In the genomic region with DNA sequence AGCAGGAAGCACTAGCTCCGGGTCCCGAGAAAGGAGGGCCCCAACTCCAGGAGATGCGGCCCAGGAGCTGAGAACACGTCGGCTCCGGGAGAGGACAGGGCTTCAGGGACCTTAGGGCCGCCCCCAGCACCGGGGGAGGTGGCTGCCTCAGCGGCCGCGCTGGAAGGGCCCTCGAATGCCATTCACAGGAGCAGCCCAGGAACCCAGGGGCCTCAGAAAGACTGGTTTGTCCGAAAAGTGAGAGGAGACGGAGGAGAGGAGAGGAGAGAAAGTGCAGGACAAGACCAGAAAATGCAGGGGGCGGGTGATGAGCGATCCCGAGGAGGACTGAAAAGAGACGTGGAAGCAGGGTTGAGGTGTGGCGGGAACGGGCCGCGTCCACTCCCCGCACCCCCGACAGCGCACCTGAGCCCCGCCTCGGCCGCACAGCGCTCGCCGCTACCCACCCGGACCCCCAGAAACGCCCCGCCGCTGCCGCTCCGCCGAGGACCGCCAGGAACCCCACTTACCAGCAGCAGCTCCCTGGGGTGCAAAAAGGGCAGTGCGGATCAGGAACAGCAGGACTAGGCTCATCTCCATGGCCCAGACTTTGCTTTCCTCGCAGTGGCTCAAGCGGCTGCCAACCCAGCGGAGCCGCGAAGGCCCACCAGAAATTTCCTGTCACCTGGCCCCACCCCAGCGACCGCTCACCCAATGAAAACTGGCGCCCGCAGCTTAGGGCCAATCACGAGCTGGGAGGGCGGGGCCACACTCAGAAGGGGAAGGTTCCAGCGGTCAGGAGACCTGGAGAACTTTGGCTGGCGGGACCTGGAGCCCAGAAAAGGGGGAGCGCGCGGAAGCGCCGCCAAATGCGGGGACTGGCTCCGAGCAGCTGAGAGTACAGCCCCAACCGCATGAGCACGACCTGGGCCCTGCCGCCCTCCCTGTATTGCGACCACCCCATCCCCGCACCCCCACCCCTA, we compare ENCODE assay signal across 8 cellular contexts. TPM values are rescaled to one million over a fixed set of nuclear protein-coding genes. Genes with fewer than 3 reads are reported as not detected.
DNase-seq lines count a peak whose midpoint lies in the region; ATAC-seq, FAIRE-seq and TF ChIP-seq lines count a peak whose summit lies in the region.

No MANE protein-coding gene starts in this region.

- H3K4me1 ChIP-seq in CD8-positive, alpha-beta memory T cell (ENCODE audit: insufficient read depth, low read length), result peaks cover 31% of the 10 kb centered on the region
- peaks cover 31 to 32% of the 10 kb centered on the region in 2 experiments for H3K4me1 ChIP-seq in neutrophil (ENCODE audit: control insufficient read depth in 1 of 2, insufficient read depth in 1 of 2, low read depth in 1 of 2, low read length in 1 of 2)
- H3K4me1 ChIP-seq in subcutaneous abdominal adipose tissue (ENCODE audit: control insufficient read depth in 5 of 5, insufficient read depth in 5 of 5, low read length in 5 of 5), result peaks cover 0 to 36% (median 34%) of the 10 kb centered on the region in 5 donors

- no peaks in the 10 kb centered on the region for H3K27me3 ChIP-seq in CD8-positive, alpha-beta memory T cell (ENCODE audit: insufficient read depth, low read length, poor library complexity, severe bottlenecking)
- H3K27me3 ChIP-seq in HL-60 (ENCODE audit: insufficient read depth, poor library complexity, severe bottlenecking), result peaks cover 25% of the 10 kb centered on the region
- peaks cover 58% of the 10 kb centered on the region for H3K27me3 ChIP-seq in neutrophil
- peaks cover 0 to 3% (median 0%) of the 10 kb centered on the region in 5 donors for H3K27me3 ChIP-seq in subcutaneous abdominal adipose tissue (ENCODE audit: control insufficient read depth in 5 of 5, insufficient read depth in 4 of 5, low read length in 5 of 5)

- FAIRE-seq in frontal cortex (lab: Jason Lieb, UNC), result no peak

- DNase-seq in CD8-positive, alpha-beta memory T cell, result peak; percentile 77 to 90 (median 83)
- DNase-seq in HL-60 (ENCODE audit: low read depth in 1 of 2, low spot score in 1 of 2), result peak; percentile 7 to 17
- DNase-seq in RPMI7951 (ENCODE audit: low read depth), result peak; percentile 88
- DNase-seq in activated gamma-delta T cell treated with anti-CD3 and anti-CD28 coated beads, Interleukin-2, amount 50 U/mL, for 16 hours (ENCODE audit: low read depth), result peak; percentile 71
- peak; percentile 89 to 96 for DNase-seq in frontal cortex (ENCODE audit: low spot score in 2 of 2)

- POLR2A ChIA-PET in CD8-positive, alpha-beta memory T cell (lab: Charles Lee), result interaction anchor here (0.6 to 1.7 kb wide), 10 partner anchors 10 to 1910 kb away, joined by 3 to 10 read pairs (median 4); a partner anchor contains a TSS

- peak overlapping the region; percentile 89 for H3K4me3 ChIP-seq in CD8-positive, alpha-beta memory T cell (ENCODE audit: low read length)
- H3K4me3 ChIP-seq in HL-60 (replicated peaks; ENCODE audit: insufficient read depth, low read length) (peak overlapping the region; percentile 22), neutrophil (ENCODE audit: low read depth in 1 of 2, low read length in 1 of 2) (peak overlapping the region; percentile 61 to 89), subcutaneous abdominal adipose tissue (ENCODE audit: low read depth in 1 of 5, low read length in 5 of 5) (peak overlapping the region; percentile 74 to 84 (median 78))

- peak overlapping the region; percentile 91 to 99 (median 96) for H3K4me3 Mint-ChIP-seq in CD8-positive, alpha-beta memory T cell

- no peaks in the 10 kb centered on the region for H3K9me3 Mint-ChIP-seq in CD8-positive, alpha-beta memory T cell

- H3K27ac ChIP-seq in CD8-positive, alpha-beta memory T cell (ENCODE audit: low read depth, low read length), result peak overlapping the region; percentile 51
- H3K27ac ChIP-seq in HL-60 (replicated peaks), result no peak overlapping the region
- peak overlapping the region; percentile 16 for H3K27ac ChIP-seq in neutrophil
- H3K27ac ChIP-seq in subcutaneous abdominal adipose tissue (ENCODE audit: low read depth, low read length), result peak overlapping the region; percentile 30

- peak; percentile 68 for ATAC-seq in GM19397 (IDR thresholded peaks at IDR 0.05; ENCODE audit: unreplicated experiment)

- H3K36me3 Mint-ChIP-seq in CD8-positive, alpha-beta memory T cell, result peaks cover 0 to 27% (median 0%) of the 10 kb centered on the region in 3 donors

- H3K9me3 ChIP-seq in CD8-positive, alpha-beta memory T cell (ENCODE audit: low read length), result no peaks in the 10 kb centered on the region
- H3K9me3 ChIP-seq in neutrophil (no peaks in the 10 kb centered on the region), subcutaneous abdominal adipose tissue (ENCODE audit: control insufficient read depth in 5 of 5, low read length in 5 of 5) (no peaks in the 10 kb centered on the region)

- TF ChIP-seq CTCF in HL-60 (IDR thresholded peaks at IDR 0.05; ENCODE audit: insufficient read depth, low read length) (no peak), neutrophil (IDR thresholded peaks at IDR 0.05) (no peak)

- H3K4me1 Mint-ChIP-seq in CD8-positive, alpha-beta memory T cell, result peaks cover 52 to 80% (median 60%) of the 10 kb centered on the region in 3 donors

- H3K9ac ChIP-seq in subcutaneous abdominal adipose tissue (ENCODE audit: low read length in 5 of 5), result peak overlapping the region in 4 of 5 donors; percentile 57 to 86 (median 70)

- no peaks in the 10 kb centered on the region for H3K36me3 ChIP-seq in CD8-positive, alpha-beta memory T cell (ENCODE audit: insufficient read depth, low read length)
- H3K36me3 ChIP-seq in neutrophil (peaks cover 7% of the 10 kb centered on the region), subcutaneous abdominal adipose tissue (ENCODE audit: control insufficient read depth in 5 of 5, insufficient read depth in 5 of 5, low read length in 5 of 5) (peaks cover 0 to 14% (median 6%) of the 10 kb centered on the region in 5 donors)

- H3K27ac Mint-ChIP-seq in CD8-positive, alpha-beta memory T cell, result peak overlapping the region; percentile 54 to 98 (median 88)

- CTCF ChIA-PET in CD8-positive, alpha-beta memory T cell (lab: Charles Lee), result interaction anchor here (1.0 to 8.7 kb wide), 10 partner anchors 8 to 99 kb away, joined by 3 to 126 read pairs (median 8); no protein-coding TSS in a partner anchor

- H3K27me3 Mint-ChIP-seq in CD8-positive, alpha-beta memory T cell, result peaks cover 0 to 4% of the 10 kb centered on the region in 2 donors

RNA-seq across cellular contexts. Expression of a gene that starts 25.4 kb away (rescaled TPM):
- 100 to 1,000 TPM; 222 to 242 TPM for total RNA-seq in CD8-positive, alpha-beta memory T cell
- polyA plus RNA-seq in CD8-positive, alpha-beta memory T cell, result 500 TPM
- total RNA-seq in RPMI7951 (2014; rRNA removed; shearing (Covaris generic)), result 59.1 and 69.5 TPM in 2 replicates
- total RNA-seq in frontal cortex, result 0.82 TPM

Comparison
In these comparisons a context has a peak if more than half of its experiments do, and no peak if none do; other contexts are left out.
1. DNase-seq: peak in every context shown above with its lines; median percentile 92 in frontal cortex; 88 in RPMI7951; 83 in CD8-positive, alpha-beta memory T cell; 71 in activated gamma-delta T cell treated with anti-CD3 and anti-CD28 coated beads, Interleukin-2, amount 50 U/mL, for 16 hours; 12 in HL-60.
2. H3K4me3 ChIP-seq: peak in every context shown above with its lines; median percentile 89 in CD8-positive, alpha-beta memory T cell; 78 in subcutaneous abdominal adipose tissue; 75 in neutrophil; 22 in HL-60.
3. RNA of a gene that starts 25.4 kb away (total RNA-seq): 222 to 242 TPM in CD8-positive, alpha-beta memory T cell and 59.1 to 69.5 TPM in RPMI7951; 0.82 TPM in frontal cortex (single experiment); every median in the first group is over 10 times any median in the second.